10 cellular contexts compared by ENCODE assay signal in the genomic region with DNA sequence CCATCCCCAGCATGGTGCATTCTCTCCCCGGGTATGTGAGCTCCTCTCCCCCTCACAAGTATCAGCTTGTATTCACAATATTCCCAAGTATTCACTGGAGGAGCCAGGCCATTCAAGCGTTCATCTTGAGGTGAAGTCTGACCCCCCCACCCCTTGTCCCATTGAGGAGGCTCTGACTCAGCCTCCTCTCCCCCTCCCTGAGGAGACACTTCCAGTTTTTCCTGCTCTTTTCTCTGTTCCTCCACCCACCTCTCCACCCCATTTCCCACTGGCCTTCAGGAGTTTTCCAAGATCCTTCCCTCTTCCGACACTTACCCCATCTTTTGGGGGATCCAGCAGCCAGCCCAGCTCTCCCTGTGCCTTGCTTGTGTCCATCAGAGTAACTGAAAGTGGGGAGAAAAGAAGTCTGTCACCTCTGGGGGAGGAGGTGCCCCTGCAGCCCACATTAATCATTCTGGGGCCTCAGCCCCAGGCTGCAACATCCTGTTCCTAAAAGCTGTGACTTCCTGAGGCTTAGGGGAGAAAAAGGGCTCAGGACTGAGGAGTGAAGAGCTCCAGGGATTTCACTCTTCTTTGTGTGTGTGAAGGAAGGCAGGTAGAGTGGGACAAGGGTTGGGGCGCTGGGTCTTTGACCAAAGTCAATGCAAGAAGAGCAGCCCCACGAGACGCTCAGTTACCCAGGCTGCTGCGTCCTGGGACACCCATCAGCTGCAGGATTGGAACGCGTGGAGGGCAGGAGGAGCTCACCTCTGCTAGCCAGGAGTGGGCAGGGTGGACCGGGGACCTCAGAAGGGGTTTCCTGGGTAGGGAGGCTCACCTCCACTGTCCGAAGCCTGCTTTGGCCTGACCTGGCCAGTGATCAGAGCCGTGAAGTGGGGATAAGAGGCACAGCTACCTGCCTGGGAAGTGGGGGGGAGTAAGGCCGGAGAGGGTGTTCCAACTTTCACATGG. TPM values are rescaled to one million over a fixed set of nuclear protein-coding genes. Genes with fewer than 3 reads are reported as not detected.
A peak's percentile ranks its signal among the peaks of the same experiment; 100 is the strongest.
DNase-seq lines count a peak whose midpoint lies in the region; TF ChIP-seq lines count a peak whose summit lies in the region.
"Had no signal": no experiment of that assay in that cellular context is flagged by ENCODE, and none has a peak within 500 bp of the region (broad histone marks: within the 10 kb centered on the region; RNA-seq: fewer than 3 reads in every experiment).

No MANE protein-coding gene starts in this region.

- no peaks in the 10 kb centered on the region for H3K27me3 ChIP-seq in esophagus (ENCODE audit: control insufficient read depth in 1 of 2, insufficient read depth in 2 of 2, low read length in 2 of 2)
- H3K27me3 ChIP-seq in prostate gland (replicated peaks; ENCODE audit: insufficient read depth) = no peaks in the 10 kb centered on the region
- H3K27me3 ChIP-seq in tibial artery = no peaks in the 10 kb centered on the region

- H3K36me3 ChIP-seq in esophagus (ENCODE audit: control insufficient read depth in 2 of 2, insufficient read depth in 2 of 2, low read length in 1 of 2) = peaks cover 0 to 5% of the 10 kb centered on the region in 2 donors
- no peaks in the 10 kb centered on the region for H3K36me3 ChIP-seq in prostate gland
- no peaks in the 10 kb centered on the region for H3K36me3 ChIP-seq in tibial artery

- H3K27ac Mint-ChIP-seq in T-helper 2 cell treated with Interferon-gamma antibody and Interleukin-4, amounts not matched to agents 5 μg/mL and 100 μg/mL, for 36 hours = no peak overlapping the region

- H3K9me3 ChIP-seq in esophagus (ENCODE audit: control insufficient read depth in 2 of 2, insufficient read depth in 1 of 2, low read depth in 1 of 2, low read length in 1 of 2) (no peaks in the 10 kb centered on the region), prostate gland (no peaks in the 10 kb centered on the region), tibial artery (no peaks in the 10 kb centered on the region)

- H3K4me3 ChIP-seq in esophagus (ENCODE audit: low read depth in 1 of 2, low read length in 2 of 2) (peak overlapping the region; percentile 83 to 85), prostate gland (peak overlapping the region; percentile 53), tibial artery (no peak overlapping the region)

- peaks cover 34% of the 10 kb centered on the region for H3K27me3 Mint-ChIP-seq in T-helper 2 cell treated with Interferon-gamma antibody and Interleukin-4, amounts not matched to agents 5 μg/mL and 100 μg/mL, for 36 hours (ENCODE audit: low read depth)

- TF ChIP-seq POLR2A in prostate gland (IDR thresholded peaks at IDR 0.05) = no peak

- no peaks in the 10 kb centered on the region for H3K9me3 Mint-ChIP-seq in T-helper 2 cell treated with Interferon-gamma antibody and Interleukin-4, amounts not matched to agents 5 μg/mL and 100 μg/mL, for 36 hours
- H3K9me3 Mint-ChIP-seq: brain had no signal

- TF ChIP-seq CTCF in prostate gland (IDR thresholded peaks at IDR 0.05) = no peak
- no peak for TF ChIP-seq CTCF in GM10248 (IDR thresholded peaks at IDR 0.05; ENCODE audit: control extremely low read depth, extremely low read depth, low read depth, missing control alignments)
- no peak for TF ChIP-seq CTCF in tibial artery (IDR thresholded peaks at IDR 0.05)

- POLR2A ChIA-PET in GM10248 (lab: Yijun Ruan, JAX) = no interaction called here

- H3K27ac ChIP-seq in esophagus (ENCODE audit: low read depth in 2 of 2, low read length in 1 of 2) (peak overlapping the region; percentile 75 to 96), prostate gland (no peak overlapping the region), tibial artery (no peak overlapping the region)

- DNase-seq in HK-2 (ENCODE audit: unreplicated experiment) (peak; percentile 16), prostate gland (ENCODE audit: low spot score) (no peak), GM10248 (ENCODE audit: extremely low spot score) (no peak), glomerular visceral epithelial cell (ENCODE audit: extremely low spot score) (no peak), tibial artery (no peak), HuH-7.5 (ENCODE audit: low spot score) (no peak)
- no peak for DNase-seq in T-helper 2 cell treated with Interferon-gamma antibody and Interleukin-4, amounts not matched to agents 5 μg/mL and 100 μg/mL, for 36 hours (ENCODE audit: low spot score)
- DNase-seq: NCI-H1092 treated with DMSO at 0.1 percent for 48 hours had no signal

- intact Hi-C loops in prostate gland (cut with DNase I) = loop anchor here (5.0 kb wide), 1 partner anchor 120 kb away; the partner anchor contains the start of gene CASP2
- intact Hi-C loops in tibial artery (cut with DNase I; ENCODE audit: low total_unique reads) = no loop called here

- CTCF ChIA-PET in GM10248 (lab: Yijun Ruan, JAX) = interaction anchor here (0.7 to 7.5 kb wide), 10 partner anchors 9 to 193 kb away, joined by 3 to 63 read pairs (median 4); no protein-coding TSS in a partner anchor

- WGBS in esophagus, 2 donors = 31 to 37% methylated on average over 13 of the region's 13 CpGs
- 37% methylated on average over 13 of the region's 13 CpGs for WGBS in prostate gland

- peaks cover 0 to 13% of the 10 kb centered on the region in 2 donors for H3K4me1 ChIP-seq in esophagus (ENCODE audit: control insufficient read depth in 2 of 2, insufficient read depth in 2 of 2, low read length in 1 of 2)
- no peaks in the 10 kb centered on the region for H3K4me1 ChIP-seq in prostate gland (replicated peaks)
- H3K4me1 ChIP-seq in tibial artery = peaks cover 0 to 37% (median 18%) of the 10 kb centered on the region in 4 donors

- H3K4me1 Mint-ChIP-seq in T-helper 2 cell treated with Interferon-gamma antibody and Interleukin-4, amounts not matched to agents 5 μg/mL and 100 μg/mL, for 36 hours (ENCODE audit: low read depth) = peaks cover 19% of the 10 kb centered on the region

- H3K4me3 Mint-ChIP-seq in T-helper 2 cell treated with Interferon-gamma antibody and Interleukin-4, amounts not matched to agents 5 μg/mL and 100 μg/mL, for 36 hours = peak overlapping the region; percentile 69

- no peaks in the 10 kb centered on the region for H3K36me3 Mint-ChIP-seq in T-helper 2 cell treated with Interferon-gamma antibody and Interleukin-4, amounts not matched to agents 5 μg/mL and 100 μg/mL, for 36 hours (ENCODE audit: low read depth)
- H3K36me3 Mint-ChIP-seq: brain had no signal

RNA-seq across cellular contexts. Expression of gene EPHA1, which starts 1.1 kb away (rescaled TPM):
- polyA plus RNA-seq in esophagus = 10 to 100 TPM; 65.6 to 74.6 TPM
- total RNA-seq in prostate gland = 10 to 100 TPM; 10.5 to 15.7 TPM

RNA-seq across cellular contexts. Expression of gene ZYX, which starts 26.4 kb away (rescaled TPM):
- polyA plus RNA-seq in esophagus = 10 to 100 TPM; 62.7 to 92.3 TPM
- total RNA-seq in prostate gland = 100 to 1,000 TPM in 1 of 2 donors, 10 to 100 TPM in 1; 55.8 to 256 TPM

RNA-seq across cellular contexts. Expression of gene TAS2R60, which starts 35.7 kb away (rescaled TPM):
- not detected for polyA plus RNA-seq in esophagus
- total RNA-seq in prostate gland = not detected

RNA-seq across cellular contexts. Expression of gene FAM131B, which starts 45.1 kb away (rescaled TPM):
- polyA plus RNA-seq in esophagus = under 1 TPM; 0.16 to 0.28 TPM
- total RNA-seq in prostate gland = 1 to 10 TPM in 1 of 2 donors, under 1 TPM in 1; 0.32 to 1.2 TPM

Comparison
In these comparisons a context has a peak if more than half of its experiments do, and no peak if none do; other contexts are left out.
1. H3K27ac ChIP-seq: peak in esophagus (2 of 2); none in prostate gland (0 of 2) and tibial artery (0 of 2).
2. H3K4me3 ChIP-seq: peak in esophagus (2 of 2) and prostate gland (2 of 2); none in tibial artery (0 of 2).